In the genomic region with DNA sequence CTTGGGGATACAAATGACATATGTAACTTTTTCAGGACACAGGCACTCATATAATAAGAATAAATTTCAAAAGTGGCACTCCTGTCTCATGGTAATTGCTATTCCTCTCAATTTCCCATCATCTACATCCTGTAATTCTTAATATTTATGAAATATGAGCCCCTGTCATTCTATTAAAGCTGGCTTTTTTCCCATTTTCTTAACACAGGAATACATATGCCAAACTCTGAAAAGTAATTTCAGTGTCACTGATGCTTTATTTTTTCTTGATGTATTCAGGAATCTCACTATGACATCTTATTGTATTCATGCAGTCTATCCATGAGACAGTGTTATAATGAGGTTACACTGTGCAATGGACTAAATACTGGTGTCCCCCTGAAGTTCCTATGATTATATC, we compare ENCODE assay signal across 6 cellular contexts. TPM values are rescaled to one million over a fixed set of nuclear protein-coding genes. Genes with fewer than 3 reads are reported as not detected.
"Had no signal": no experiment of that assay in that cellular context is flagged by ENCODE, and none has a peak within 500 bp of the region (broad histone marks: within the 10 kb centered on the region; RNA-seq: fewer than 3 reads in every experiment).

No MANE protein-coding gene starts in this region.

- DNase-seq: IMR-90, KBM-7, KG1 had no signal

- H3K27ac ChIP-seq: HL-60 had no signal

- H3K4me3 ChIP-seq: K562 had no signal

RNA-seq across cellular contexts. Expression of a gene that starts 24.3 kb away (rescaled TPM):
- polyA plus RNA-seq: IgD-negative memory B cell had no signal
